ENCODE assay signal across 12 cellular contexts in genomic region chr14:22650960-22651521, GRCh38. TPM values are rescaled to one million over a fixed set of nuclear protein-coding genes. Genes with fewer than 3 reads are reported as not detected.
A peak's percentile ranks its signal among the peaks of the same experiment; 100 is the strongest.
DNase-seq lines count a peak whose midpoint lies in the region; ATAC-seq, FAIRE-seq and TF ChIP-seq lines count a peak whose summit lies in the region.
"Had no signal": no experiment of that assay in that cellular context is flagged by ENCODE, and none has a peak within 500 bp of the region (broad histone marks: within the 10 kb centered on the region; RNA-seq: fewer than 3 reads in every experiment).

No MANE protein-coding gene starts in this region.

- POLR2A ChIA-PET in HepG2 (lab: Yijun Ruan, JAX) = no interaction called here

- H3K4me1 ChIP-seq in HepG2 (ENCODE audit: insufficient read depth, low read length) (no peaks in the 10 kb centered on the region), right lobe of liver (no peaks in the 10 kb centered on the region)

- in situ Hi-C loops in HepG2 (cut with HindIII; ENCODE audit: extremely low pct_ligation_motif_present, low pct_unique_long_range_greater_than_20kb) (loop anchor here (5.0 kb wide), 1 partner anchor 94 kb away; no protein-coding TSS in a partner anchor), astrocyte of the spinal cord (cut with HindIII; ENCODE audit: low sequenced_read_pairs) (no loop called here)

- TF ChIP-seq CTCF in HepG2 (CRISPR knock-in tag; IDR thresholded peaks at IDR 0.05) (no peak), right lobe of liver (IDR thresholded peaks at IDR 0.05) (no peak), HL-60 (IDR thresholded peaks at IDR 0.05; ENCODE audit: insufficient read depth, low read length) (no peak), astrocyte of the spinal cord (IDR thresholded peaks at IDR 0.05; ENCODE audit: low read depth, low read length) (no peak)

- 2% methylated on average over 3 of the region's 3 CpGs for WGBS in HepG2 (ENCODE audit: low lambda C conversion rate)
- 52% methylated on average over 2 of the region's 3 CpGs for WGBS in right lobe of liver (ENCODE audit: insufficient coverage, low coverage, low lambda C conversion rate, missing lambda C conversion rate)

- H3K4me2 ChIP-seq in HepG2 (ENCODE audit: low read depth, low read length) = no peak overlapping the region

- H2AFZ ChIP-seq in HepG2 (ENCODE audit: low read length) = no peak overlapping the region

- H3K79me2 ChIP-seq in HepG2 (ENCODE audit: insufficient read depth, low read length) = no peaks in the 10 kb centered on the region

- DNase-seq in HepG2 (ENCODE audit: low spot score) (no peak), right lobe of liver (no peak), HL-60 (ENCODE audit: low read depth in 1 of 2, low spot score in 1 of 2) (peak; percentile 4 to 23), astrocyte of the spinal cord (ENCODE audit: low read depth, low spot score) (peak; percentile 55), ureter (ENCODE audit: low spot score) (peak; percentile 3), urothelium cell line (ENCODE audit: low spot score) (no peak), GOT3 (lab: John Stamatoyannopoulos, UW) (no peak), nucleus accumbens (lab: John Stamatoyannopoulos, UW) (no peak)
- DNase-seq: activated CD8-positive, alpha-beta memory T cell treated with anti-CD3 and anti-CD28 coated beads, Interleukin-2, amount 50 U/mL, for 48 hours; naive B cell had no signal

- H3K27me3 ChIP-seq in HepG2 (ENCODE audit: control insufficient read depth in 1 of 2, insufficient read depth in 2 of 2, low read length in 2 of 2) = peaks cover 2 to 31% of the 10 kb centered on the region in 2 experiments; a peak in 4 of 5 replicates
- H3K27me3 ChIP-seq in right lobe of liver = no peaks in the 10 kb centered on the region
- no peaks in the 10 kb centered on the region for H3K27me3 ChIP-seq in HL-60 (ENCODE audit: insufficient read depth, poor library complexity, severe bottlenecking)

- no peak for ATAC-seq in HepG2
- no peak for ATAC-seq in right lobe of liver

- TF ChIP-seq EP300 in HepG2 (IDR thresholded peaks at IDR 0.05; ENCODE audit: low read depth in 2 of 2, low read length in 2 of 2) (no peak), HepG2 (CRISPR knock-in tag; IDR thresholded peaks at IDR 0.05; ENCODE audit: borderline replicate concordance) (no peak)

- H4K20me1 ChIP-seq in HepG2 (ENCODE audit: insufficient read depth, low read length) = no peaks in the 10 kb centered on the region

- intact Hi-C loops in HepG2 (cut with micrococcal nuclease; ENCODE audit: unreplicated experiment) (loop anchor here (10.0 kb wide), 1 partner anchor 266 kb away; no protein-coding TSS in a partner anchor), right lobe of liver (cut with DNase I) (loop anchor here (10.0 kb wide), 1 partner anchor 96 kb away; no protein-coding TSS in a partner anchor)

- TF ChIP-seq RAD21 in HepG2 (CRISPR knock-in tag; IDR thresholded peaks at IDR 0.05) = no peak

- CTCF ChIA-PET in HepG2 (lab: Yijun Ruan, JAX; ENCODE audit: low intra/inter-chr PET ratio, low total read pairs) = interaction anchor here (4.1 to 7.3 kb wide), 2 partner anchors 80 to 94 kb away, joined by 93 to 175 read pairs; no protein-coding TSS in a partner anchor

- TF ChIP-seq POLR2A in HepG2 (IDR thresholded peaks at IDR 0.05; ENCODE audit: insufficient read depth in 1 of 2, low read depth in 2 of 2, low read length in 2 of 2) (peak; percentile 56 to 69; a peak in 3 of 4 replicates), right lobe of liver (IDR thresholded peaks at IDR 0.05) (no peak)

- no TSS peak for BruUV-seq in HepG2 (replicated peaks; lab: Mats Ljungman, UMichigan)

- no peaks in the 10 kb centered on the region for H3K36me3 ChIP-seq in HepG2 (replicated peaks in 1 of 2; ENCODE audit: control insufficient read depth in 1 of 2, insufficient read depth in 2 of 2, low read length in 2 of 2)
- no peaks in the 10 kb centered on the region for H3K36me3 ChIP-seq in right lobe of liver

- H3K27ac ChIP-seq in HepG2 (ENCODE audit: extremely low read length, insufficient read depth, low read length) (no peak overlapping the region), right lobe of liver (no peak overlapping the region), HL-60 (replicated peaks) (no peak overlapping the region)
- H3K27ac ChIP-seq: C4-2B had no signal

- H3K9me3 ChIP-seq in HepG2 (ENCODE audit: low read length) = no peaks in the 10 kb centered on the region
- no peaks in the 10 kb centered on the region for H3K9me3 ChIP-seq in right lobe of liver

- no peak overlapping the region for H3K4me3 ChIP-seq in HepG2 (replicated peaks in 1 of 3; ENCODE audit: insufficient read depth in 1 of 3, low read depth in 2 of 3, low read length in 3 of 3)
- no peak overlapping the region for H3K4me3 ChIP-seq in right lobe of liver
- no peak overlapping the region for H3K4me3 ChIP-seq in HL-60 (replicated peaks; ENCODE audit: insufficient read depth, low read length)
- no peak overlapping the region for H3K4me3 ChIP-seq in astrocyte of the spinal cord (ENCODE audit: low read depth, low read length)

- no peak overlapping the region for H3K9ac ChIP-seq in HepG2 (ENCODE audit: insufficient read depth, low read depth, low read length)

- FAIRE-seq in HepG2 (lab: Jason Lieb, UNC) (no peak), urothelium cell line (lab: Jason Lieb, UNC) (no peak)
- FAIRE-seq: endothelial cell of umbilical vein had no signal

RNA-seq across cellular contexts. Expression of gene OR6J1, which starts 6.9 kb away (rescaled TPM):
- not detected in 2 replicates for total RNA-seq in HepG2 (2016; rRNA removed; fragmentation: Illumina TruSeq; extraction: Trizol)
- not detected in 2 replicates for total RNA-seq in HepG2 (2016; cell fraction: cytosol; rRNA removed; fragmentation: Illumina TruSeq; extraction: Trizol; ENCODE audit: low read depth)
- not detected in 2 replicates for total RNA-seq in HepG2 (2016; cell fraction: insoluble cytoplasmic fraction; rRNA removed; fragmentation: Illumina TruSeq; extraction: Trizol)
- total RNA-seq in HepG2 (2016; cell fraction: membrane; rRNA removed; fragmentation: Illumina TruSeq; extraction: Trizol) = not detected in 2 replicates
- total RNA-seq in HepG2 (2016; cell fraction: nucleus; rRNA removed; fragmentation: Illumina TruSeq; extraction: Trizol) = not detected in 2 replicates
- polyA plus RNA-seq in HepG2 (2011; rRNA removed) = not detected in 2 replicates
- polyA plus RNA-seq in HepG2 (2011; cell fraction: cytosol; rRNA removed) = not detected in 2 replicates
- not detected in 2 replicates for polyA plus RNA-seq in HepG2 (2011; cell fraction: nucleus; rRNA removed)
- polyA plus RNA-seq in HepG2 (2012) = not detected in 2 replicates
- not detected in 2 replicates for polyA plus RNA-seq in HepG2 (2016; cell fraction: cytosol; fragmentation: Illumina TruSeq; extraction: Trizol; ENCODE audit: low read depth)
- not detected in 2 replicates for polyA plus RNA-seq in HepG2 (2016; cell fraction: insoluble cytoplasmic fraction; fragmentation: Illumina TruSeq; extraction: Trizol; ENCODE audit: low read depth)
- polyA plus RNA-seq in HepG2 (2016; cell fraction: membrane; fragmentation: Illumina TruSeq; extraction: Trizol; ENCODE audit: low read depth) = not detected in 2 replicates
- not detected in 2 replicates for polyA plus RNA-seq in HepG2 (2016; cell fraction: nucleus; fragmentation: Illumina TruSeq; extraction: Trizol; ENCODE audit: insufficient read depth, low read depth)
- not detected in 2 replicates for polyA minus RNA-seq in HepG2 (2011; rRNA and poly(A)+ RNA removed; ENCODE audit: low replicate concordance)
- polyA minus RNA-seq in HepG2 (2011; cell fraction: cytosol; rRNA and poly(A)+ RNA removed) = not detected in 2 replicates
- not detected in 2 replicates for polyA minus RNA-seq in HepG2 (2011; cell fraction: nucleus; rRNA and poly(A)+ RNA removed)
- not detected for total RNA-seq in right lobe of liver
- not detected for total RNA-seq in ureter
- total RNA-seq: endothelial cell of umbilical vein had no signal
- polyA plus RNA-seq: endothelial cell of umbilical vein had no signal

RNA-seq across cellular contexts. Expression of gene ABHD4, which starts 52.9 kb away (rescaled TPM):
- total RNA-seq in HepG2 (2016; rRNA removed; fragmentation: Illumina TruSeq; extraction: Trizol) (16.1 and 22.8 TPM in 2 replicates), right lobe of liver (10 to 100 TPM; 12.7 to 38.1 (median 18.5) TPM), ureter (33.7 TPM)
- 1.9 and 2.6 TPM in 2 replicates for total RNA-seq in HepG2 (2016; cell fraction: cytosol; rRNA removed; fragmentation: Illumina TruSeq; extraction: Trizol; ENCODE audit: low read depth)
- total RNA-seq in HepG2 (2016; cell fraction: insoluble cytoplasmic fraction; rRNA removed; fragmentation: Illumina TruSeq; extraction: Trizol) = 13.5 and 23.6 TPM in 2 replicates
- 5.5 and 6.1 TPM in 2 replicates for total RNA-seq in HepG2 (2016; cell fraction: membrane; rRNA removed; fragmentation: Illumina TruSeq; extraction: Trizol)
- total RNA-seq in HepG2 (2016; cell fraction: nucleus; rRNA removed; fragmentation: Illumina TruSeq; extraction: Trizol) = 15.3 and 18.4 TPM in 2 replicates
- 47.5 and 48.1 TPM in 2 replicates for polyA plus RNA-seq in HepG2 (2011; rRNA removed)
- 40.5 and 42.2 TPM in 2 replicates for polyA plus RNA-seq in HepG2 (2011; cell fraction: cytosol; rRNA removed)
- polyA plus RNA-seq in HepG2 (2011; cell fraction: nucleus; rRNA removed) = 28.4 and 31.8 TPM in 2 replicates
- polyA plus RNA-seq in HepG2 (2012) = 28.4 and 31.9 TPM in 2 replicates
- 4.3 and 5.4 TPM in 2 replicates for polyA plus RNA-seq in HepG2 (2016; cell fraction: cytosol; fragmentation: Illumina TruSeq; extraction: Trizol; ENCODE audit: low read depth)
- polyA plus RNA-seq in HepG2 (2016; cell fraction: insoluble cytoplasmic fraction; fragmentation: Illumina TruSeq; extraction: Trizol; ENCODE audit: low read depth) = 31.7 and 36.0 TPM in 2 replicates
- 10.4 and 12.8 TPM in 2 replicates for polyA plus RNA-seq in HepG2 (2016; cell fraction: membrane; fragmentation: Illumina TruSeq; extraction: Trizol; ENCODE audit: low read depth)
- 27.4 and 28.0 TPM in 2 replicates for polyA plus RNA-seq in HepG2 (2016; cell fraction: nucleus; fragmentation: Illumina TruSeq; extraction: Trizol; ENCODE audit: insufficient read depth, low read depth)
- 45.6 and 63.5 TPM in 2 replicates for polyA minus RNA-seq in HepG2 (2011; rRNA and poly(A)+ RNA removed; ENCODE audit: low replicate concordance)
- polyA minus RNA-seq in HepG2 (2011; cell fraction: cytosol; rRNA and poly(A)+ RNA removed) = 14.6 and 19.0 TPM in 2 replicates
- 26.9 and 36.6 TPM in 2 replicates for polyA minus RNA-seq in HepG2 (2011; cell fraction: nucleus; rRNA and poly(A)+ RNA removed)

Comparison
In these comparisons a context has a peak if more than half of its experiments do, and no peak if none do; other contexts are left out.
1. DNase-seq: peak in HL-60 (2 of 2), astrocyte of the spinal cord (single experiment) and ureter (single experiment); none in HepG2 (single experiment), right lobe of liver (0 of 3), urothelium cell line (single experiment), GOT3 (single experiment) and nucleus accumbens (0 of 56).